In genomic region chr11:73396985-73397384, GRCh38 we compare ENCODE assay signal across 29 cellular contexts. TPM values are rescaled to one million over a fixed set of nuclear protein-coding genes. Genes with fewer than 3 reads are reported as not detected.
A peak's percentile ranks its signal among the peaks of the same experiment; 100 is the strongest.
DNase-seq lines count a peak whose midpoint lies in the region; ATAC-seq and TF ChIP-seq lines count a peak whose summit lies in the region.
"Had no signal": no experiment of that assay in that cellular context is flagged by ENCODE, and none has a peak within 500 bp of the region (broad histone marks: within the 10 kb centered on the region; RNA-seq: fewer than 3 reads in every experiment).

No MANE protein-coding gene starts in this region.

- H3K4me3 ChIP-seq in CD4-positive, alpha-beta memory T cell (ENCODE audit: low read length in 2 of 2) = no peak overlapping the region
- H3K4me3 ChIP-seq: suprapubic skin had no signal

- peaks cover 30% of the 10 kb centered on the region for H3K36me3 Mint-ChIP-seq in activated CD4-positive, alpha-beta T cell treated with anti-CD3 and anti-CD28 coated beads, Interleukin-2, amount 10 ng/mL, durations not matched to agents 24 days and 14 days (ENCODE audit: low read depth)
- H3K36me3 Mint-ChIP-seq in activated CD4-positive, alpha-beta T cell treated with anti-CD3 and anti-CD28 coated beads, Interleukin-2, amount 10 ng/mL, durations not matched to agents 7 days and 5 days (ENCODE audit: low read depth) = peaks cover 13% of the 10 kb centered on the region
- H3K36me3 Mint-ChIP-seq in CD4-positive, alpha-beta memory T cell = peaks cover 3 to 33% of the 10 kb centered on the region in 2 donors
- H3K36me3 Mint-ChIP-seq in neural crest cell (ENCODE audit: low read depth) = peaks cover 3% of the 10 kb centered on the region
- H3K36me3 Mint-ChIP-seq: WTC11 had no signal

- intact Hi-C loops in activated CD4-positive, alpha-beta T cell treated with anti-CD3 and anti-CD28 coated beads, Interleukin-2, amount 10 ng/mL, durations not matched to agents 24 days and 14 days (cut with micrococcal nuclease) = no loop called here
- intact Hi-C loops in CD4-positive, alpha-beta memory T cell (cut with micrococcal nuclease) = no loop called here

- H3K36me3 ChIP-seq in CD4-positive, alpha-beta memory T cell (ENCODE audit: insufficient read depth, low read length) = no peaks in the 10 kb centered on the region

- no peaks in the 10 kb centered on the region for H3K4me1 Mint-ChIP-seq in activated CD4-positive, alpha-beta T cell treated with anti-CD3 and anti-CD28 coated beads, Interleukin-2, amount 10 ng/mL, durations not matched to agents 24 days and 14 days
- no peaks in the 10 kb centered on the region for H3K4me1 Mint-ChIP-seq in activated CD4-positive, alpha-beta T cell treated with anti-CD3 and anti-CD28 coated beads, Interleukin-2, amount 10 ng/mL, durations not matched to agents 7 days and 5 days
- peaks cover 0 to 12% (median under 1%) of the 10 kb centered on the region in 4 donors for H3K4me1 Mint-ChIP-seq in CD4-positive, alpha-beta memory T cell
- peaks cover 14% of the 10 kb centered on the region for H3K4me1 Mint-ChIP-seq in neural crest cell
- H3K4me1 Mint-ChIP-seq: WTC11 had no signal

- H3K4me3 Mint-ChIP-seq in activated CD4-positive, alpha-beta T cell treated with anti-CD3 and anti-CD28 coated beads, Interleukin-2, amount 10 ng/mL, durations not matched to agents 24 days and 14 days = no peak overlapping the region
- H3K4me3 Mint-ChIP-seq in activated CD4-positive, alpha-beta T cell treated with anti-CD3 and anti-CD28 coated beads, Interleukin-2, amount 10 ng/mL, durations not matched to agents 7 days and 5 days = no peak overlapping the region
- H3K4me3 Mint-ChIP-seq in CD4-positive, alpha-beta memory T cell = no peak overlapping the region
- peak overlapping the region; percentile 24 for H3K4me3 Mint-ChIP-seq in neural crest cell
- H3K4me3 Mint-ChIP-seq: activated naive CD4-positive, alpha-beta T cell treated with anti-CD3 and anti-CD28 coated beads for 36 hours; WTC11 had no signal

- no peaks in the 10 kb centered on the region for H3K27me3 Mint-ChIP-seq in activated CD4-positive, alpha-beta T cell treated with anti-CD3 and anti-CD28 coated beads, Interleukin-2, amount 10 ng/mL, durations not matched to agents 24 days and 14 days
- no peaks in the 10 kb centered on the region for H3K27me3 Mint-ChIP-seq in activated CD4-positive, alpha-beta T cell treated with anti-CD3 and anti-CD28 coated beads, Interleukin-2, amount 10 ng/mL, durations not matched to agents 7 days and 5 days
- H3K27me3 Mint-ChIP-seq in CD4-positive, alpha-beta memory T cell = no peaks in the 10 kb centered on the region
- H3K27me3 Mint-ChIP-seq in neural crest cell (ENCODE audit: low read depth) = peaks cover 3% of the 10 kb centered on the region

- no peaks in the 10 kb centered on the region for H3K4me1 ChIP-seq in CD4-positive, alpha-beta memory T cell (ENCODE audit: insufficient read depth, low read length)
- H3K4me1 ChIP-seq: suprapubic skin had no signal

- H3K9me3 ChIP-seq in CD4-positive, alpha-beta memory T cell (ENCODE audit: control insufficient read depth in 1 of 2, low read length in 2 of 2) = no peaks in the 10 kb centered on the region
- H3K9me3 ChIP-seq: suprapubic skin had no signal

- H3K27ac Mint-ChIP-seq in activated CD4-positive, alpha-beta T cell treated with anti-CD3 and anti-CD28 coated beads, Interleukin-2, amount 10 ng/mL, durations not matched to agents 24 days and 14 days = peak overlapping the region; percentile 24
- H3K27ac Mint-ChIP-seq in activated CD4-positive, alpha-beta T cell treated with anti-CD3 and anti-CD28 coated beads, Interleukin-2, amount 10 ng/mL, durations not matched to agents 7 days and 5 days = no peak overlapping the region
- peak overlapping the region in 4 of 7 donors; percentile 21 to 79 (median 76) for H3K27ac Mint-ChIP-seq in CD4-positive, alpha-beta memory T cell
- no peak overlapping the region for H3K27ac Mint-ChIP-seq in neural crest cell (ENCODE audit: unreplicated experiment)
- H3K27ac Mint-ChIP-seq: activated naive CD4-positive, alpha-beta T cell treated with anti-CD3 and anti-CD28 coated beads for 36 hours; WTC11 had no signal

- H3K9me3 Mint-ChIP-seq in activated CD4-positive, alpha-beta T cell treated with anti-CD3 and anti-CD28 coated beads, Interleukin-2, amount 10 ng/mL, durations not matched to agents 24 days and 14 days = no peaks in the 10 kb centered on the region
- H3K9me3 Mint-ChIP-seq in activated CD4-positive, alpha-beta T cell treated with anti-CD3 and anti-CD28 coated beads, Interleukin-2, amount 10 ng/mL, durations not matched to agents 7 days and 5 days = no peaks in the 10 kb centered on the region
- H3K9me3 Mint-ChIP-seq in CD4-positive, alpha-beta memory T cell = peaks cover 0 to 3% (median 0%) of the 10 kb centered on the region in 8 donors
- H3K9me3 Mint-ChIP-seq in neural crest cell = no peaks in the 10 kb centered on the region
- H3K9me3 Mint-ChIP-seq: activated naive CD4-positive, alpha-beta T cell treated with anti-CD3 and anti-CD28 coated beads for 36 hours; WTC11 had no signal

- ATAC-seq in HG03108 (IDR thresholded peaks at IDR 0.05; ENCODE audit: unreplicated experiment) = no peak
- ATAC-seq: WTC11 had no signal

- CTCF ChIA-PET in activated CD4-positive, alpha-beta T cell treated with anti-CD3 and anti-CD28 coated beads, Interleukin-2, amount 10 ng/mL, durations not matched to agents 7 days and 5 days (lab: Charles Lee) = interaction anchor here (0.6 to 2.1 kb wide), 4 partner anchors 10 to 90 kb away, joined by 3 to 9 read pairs (median 3); no protein-coding TSS in a partner anchor
- CTCF ChIA-PET in CD4-positive, alpha-beta memory T cell (lab: Charles Lee; ENCODE audit: partially characterized antibody) = interaction anchor here (1.1 to 16.2 kb wide), 7 partner anchors 10 to 90 kb away, joined by 3 to 319 read pairs (median 4); no protein-coding TSS in a partner anchor

- H3K27ac ChIP-seq in CD4-positive, alpha-beta memory T cell (ENCODE audit: low read depth, low read length) = no peak overlapping the region
- H3K27ac ChIP-seq: 22Rv1, C4-2B, HL-60, KMS-11, suprapubic skin had no signal

- POLR2A ChIA-PET in activated CD4-positive, alpha-beta T cell treated with anti-CD3 and anti-CD28 coated beads, Interleukin-2, amount 10 ng/mL, durations not matched to agents 7 days and 5 days (lab: Charles Lee) = no interaction called here
- POLR2A ChIA-PET in CD4-positive, alpha-beta memory T cell (lab: Charles Lee; ENCODE audit: partially characterized antibody) = no interaction called here

- H3K27me3 ChIP-seq in CD4-positive, alpha-beta memory T cell (ENCODE audit: insufficient read depth, low read length) = no peaks in the 10 kb centered on the region
- H3K27me3 ChIP-seq: suprapubic skin had no signal

- no peak for TF ChIP-seq CTCF in neural crest cell (conservative IDR thresholded peaks at IDR 0.05)

- no peak for DNase-seq in activated CD4-positive, alpha-beta T cell treated with anti-CD3 and anti-CD28 coated beads, Interleukin-2, amount 10 ng/mL, durations not matched to agents 24 days and 14 days
- no peak for DNase-seq in activated CD4-positive, alpha-beta T cell treated with anti-CD3 and anti-CD28 coated beads, Interleukin-2, amount 10 ng/mL, durations not matched to agents 7 days and 5 days
- peak in 1 of 5 donors; percentile 13 for DNase-seq in CD4-positive, alpha-beta memory T cell
- peak; percentile 43 for DNase-seq in astrocyte of the hippocampus (ENCODE audit: low read depth, low spot score)
- no peak for DNase-seq in neural crest cell (ENCODE audit: low read depth, low spot score)
- DNase-seq in HuH-7 (ENCODE audit: low spot score) = no peak
- DNase-seq in anterior cingulate cortex (lab: John Stamatoyannopoulos, UW) = no peak
- DNase-seq: activated CD4-positive, alpha-beta T cell treated with anti-CD3 and anti-CD28 coated beads, Interleukin-2, amount 50 U/mL, for 1 hour; activated naive CD4-positive, alpha-beta T cell treated with anti-CD3 and anti-CD28 coated beads for 36 hours; effector CD4-positive, alpha-beta T cell; hippocampal formation; mesendoderm; MM.1S; NCI-H1105 treated with DMSO at 0.1 percent for 48 hours; NCI-H2029; NCI-H526 treated with DMSO at 0.1 percent for 48 hours; occipital lobe; SIG-M5; stimulated activated CD4-positive, alpha-beta T cell treated with anti-CD3 and anti-CD28 coated beads, Interleukin-15, amount 100 ng/mL, for 24 hours; stimulated activated naive CD4-positive, alpha-beta T cell; SW 1271; T-helper 9 cell had no signal

RNA-seq across cellular contexts. Expression of gene RELT, which starts 20.8 kb away (rescaled TPM):
- total RNA-seq in activated CD4-positive, alpha-beta T cell treated with anti-CD3 and anti-CD28 coated beads, Interleukin-2, amount 10 ng/mL, durations not matched to agents 24 days and 14 days = 35.0 and 38.5 TPM in 2 replicates
- 10 to 100 TPM; 22.0 to 24.6 TPM for total RNA-seq in activated CD4-positive, alpha-beta T cell treated with anti-CD3 and anti-CD28 coated beads, Interleukin-2, amount 10 ng/mL, durations not matched to agents 7 days and 5 days
- 10 to 100 TPM; 12.1 to 12.9 TPM for total RNA-seq in CD4-positive, alpha-beta memory T cell
- 1 to 10 TPM; 2.2 to 5.2 TPM for polyA plus RNA-seq in CD4-positive, alpha-beta memory T cell
- total RNA-seq in neural crest cell = 18.4 and 20.9 TPM in 2 replicates

Comparison
In these comparisons a context has a peak if more than half of its experiments do, and no peak if none do; other contexts are left out.
1. H3K27ac Mint-ChIP-seq: peak in activated CD4-positive, alpha-beta T cell treated with anti-CD3 and anti-CD28 coated beads, Interleukin-2, amount 10 ng/mL, durations not matched to agents 24 days and 14 days (single experiment) and CD4-positive, alpha-beta memory T cell (4 of 7); none in activated CD4-positive, alpha-beta T cell treated with anti-CD3 and anti-CD28 coated beads, Interleukin-2, amount 10 ng/mL, durations not matched to agents 7 days and 5 days (single experiment) and neural crest cell (single experiment).